8 cellular contexts compared by ENCODE assay signal in the genomic region with DNA sequence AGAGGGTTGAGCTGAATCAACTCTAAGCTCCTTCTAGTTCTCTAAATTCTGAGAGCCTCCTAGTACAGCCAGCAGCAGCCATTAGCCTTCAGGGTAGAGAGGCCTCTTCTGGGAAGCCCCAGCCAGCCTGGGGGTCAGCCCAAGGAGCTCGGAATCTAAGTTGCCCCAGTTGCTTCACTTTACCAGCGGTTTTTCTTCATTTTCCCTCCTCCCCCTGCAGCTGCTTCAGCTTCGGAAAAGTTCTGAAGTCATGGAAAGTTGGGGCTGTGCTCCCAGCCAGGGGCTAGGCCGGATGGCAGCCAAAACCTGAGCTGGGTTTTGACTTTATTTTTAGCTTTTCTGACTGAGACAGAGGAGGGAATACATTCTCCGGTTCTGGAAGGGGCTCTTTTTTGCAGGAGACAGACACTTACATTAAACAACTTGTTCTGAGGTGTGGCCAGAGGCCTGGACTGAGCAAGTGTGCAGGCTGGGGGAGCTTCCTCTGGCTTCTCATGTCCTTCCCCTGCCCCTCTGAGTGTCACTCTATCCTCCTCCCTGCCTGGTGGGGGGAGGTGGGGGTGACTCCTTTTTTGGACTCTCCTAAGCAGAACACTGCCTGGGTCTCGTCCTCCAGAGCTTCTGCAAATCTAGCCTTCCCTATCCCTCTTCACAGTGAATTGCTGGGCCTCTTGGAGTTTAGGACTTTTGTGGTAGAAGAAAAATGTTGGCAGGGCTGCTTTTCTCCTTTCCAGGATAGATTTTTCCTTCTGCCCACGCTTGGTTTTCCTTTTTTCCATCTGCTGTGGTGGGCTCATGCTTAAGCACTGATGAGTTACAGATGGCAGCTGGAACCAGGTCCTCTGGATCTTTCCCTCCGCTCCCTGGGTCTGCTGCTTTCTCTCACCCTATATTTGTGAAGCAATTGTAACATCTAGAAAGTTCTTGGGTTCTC. TPM values are rescaled to one million over a fixed set of nuclear protein-coding genes. Genes with fewer than 3 reads are reported as not detected.
DNase-seq lines count a peak whose midpoint lies in the region; ATAC-seq and TF ChIP-seq lines count a peak whose summit lies in the region.

No MANE protein-coding gene starts in this region.

- POLR2A ChIA-PET in activated CD4-positive, alpha-beta T cell treated with anti-CD3 and anti-CD28 coated beads, Interleukin-2, amount 10 ng/mL, durations not matched to agents 7 days and 5 days (lab: Charles Lee) = interaction anchor here (0.6 to 3.0 kb wide), 2 partner anchors 32 to 1379 kb away, joined by 3 to 11 read pairs; no protein-coding TSS in a partner anchor

- H3K9me3 Mint-ChIP-seq in activated CD4-positive, alpha-beta T cell treated with anti-CD3 and anti-CD28 coated beads, Interleukin-2, amount 10 ng/mL, durations not matched to agents 7 days and 5 days = no peaks in the 10 kb centered on the region
- no peaks in the 10 kb centered on the region for H3K9me3 Mint-ChIP-seq in central memory CD8-positive, alpha-beta T cell
- H3K9me3 Mint-ChIP-seq in memory B cell = no peaks in the 10 kb centered on the region

- no peaks in the 10 kb centered on the region for H3K36me3 Mint-ChIP-seq in activated CD4-positive, alpha-beta T cell treated with anti-CD3 and anti-CD28 coated beads, Interleukin-2, amount 10 ng/mL, durations not matched to agents 7 days and 5 days (ENCODE audit: low read depth)
- peaks cover 74% of the 10 kb centered on the region for H3K36me3 Mint-ChIP-seq in central memory CD8-positive, alpha-beta T cell (ENCODE audit: insufficient read depth)
- H3K36me3 Mint-ChIP-seq in memory B cell = no peaks in the 10 kb centered on the region

- peaks cover 71% of the 10 kb centered on the region for H3K4me1 ChIP-seq in upper lobe of right lung

- no peaks in the 10 kb centered on the region for H3K27me3 Mint-ChIP-seq in activated CD4-positive, alpha-beta T cell treated with anti-CD3 and anti-CD28 coated beads, Interleukin-2, amount 10 ng/mL, durations not matched to agents 7 days and 5 days
- H3K27me3 Mint-ChIP-seq in central memory CD8-positive, alpha-beta T cell = no peaks in the 10 kb centered on the region
- H3K27me3 Mint-ChIP-seq in memory B cell = no peaks in the 10 kb centered on the region

- no peak overlapping the region for H3K4me3 Mint-ChIP-seq in activated CD4-positive, alpha-beta T cell treated with anti-CD3 and anti-CD28 coated beads, Interleukin-2, amount 10 ng/mL, durations not matched to agents 7 days and 5 days
- peak overlapping the region; percentile 20 for H3K4me3 Mint-ChIP-seq in central memory CD8-positive, alpha-beta T cell
- H3K4me3 Mint-ChIP-seq in memory B cell = no peak overlapping the region

- H3K27ac ChIP-seq in upper lobe of right lung = peak overlapping the region; percentile 95

- CTCF ChIA-PET in activated CD4-positive, alpha-beta T cell treated with anti-CD3 and anti-CD28 coated beads, Interleukin-2, amount 10 ng/mL, durations not matched to agents 7 days and 5 days (lab: Charles Lee) = interaction anchor here (0.6 to 25.5 kb wide), 19 partner anchors 8 to 472 kb away, joined by 3 to 645 read pairs (median 4); a partner anchor contains a TSS

- no peaks in the 10 kb centered on the region for H3K9me3 ChIP-seq in upper lobe of right lung

- DNase-seq in activated CD4-positive, alpha-beta T cell treated with anti-CD3 and anti-CD28 coated beads, Interleukin-2, amount 10 ng/mL, durations not matched to agents 7 days and 5 days = no peak
- DNase-seq in activated CD4-positive, alpha-beta T cell treated with anti-CD3 and anti-CD28 coated beads, Interleukin-2, amount 50 U/mL, for 1 hour = no peak
- DNase-seq in central memory CD8-positive, alpha-beta T cell (ENCODE audit: low spot score in 2 of 2) = no peak
- DNase-seq in memory B cell (ENCODE audit: low spot score in 2 of 2) (no peak), upper lobe of right lung (no peak), DMS53 (lab: John Stamatoyannopoulos, UW) (no peak)

- no peaks in the 10 kb centered on the region for H3K27me3 ChIP-seq in upper lobe of right lung

- H3K4me3 ChIP-seq in upper lobe of right lung = peak overlapping the region; percentile 14

- peaks cover 36% of the 10 kb centered on the region for H3K36me3 ChIP-seq in upper lobe of right lung

- peaks cover 61% of the 10 kb centered on the region for H3K4me1 Mint-ChIP-seq in activated CD4-positive, alpha-beta T cell treated with anti-CD3 and anti-CD28 coated beads, Interleukin-2, amount 10 ng/mL, durations not matched to agents 7 days and 5 days
- peaks cover 50% of the 10 kb centered on the region for H3K4me1 Mint-ChIP-seq in central memory CD8-positive, alpha-beta T cell
- H3K4me1 Mint-ChIP-seq in memory B cell = peaks cover 25% of the 10 kb centered on the region

- ATAC-seq in central memory CD8-positive, alpha-beta T cell (replicated peaks; ENCODE audit: extremely low read depth, poor library complexity, severe bottlenecking) = no peak
- no peak for ATAC-seq in memory B cell (ENCODE audit: low read depth)
- no peak for ATAC-seq in upper lobe of right lung
- no peak for ATAC-seq in HG03139 (IDR thresholded peaks at IDR 0.05; ENCODE audit: unreplicated experiment)
- no peak for ATAC-seq in HG03442 (IDR thresholded peaks at IDR 0.05; ENCODE audit: unreplicated experiment)

- intact Hi-C loops in upper lobe of right lung (cut with DNase I) = no loop called here

- peak overlapping the region; percentile 57 for H3K27ac Mint-ChIP-seq in activated CD4-positive, alpha-beta T cell treated with anti-CD3 and anti-CD28 coated beads, Interleukin-2, amount 10 ng/mL, durations not matched to agents 7 days and 5 days
- peak overlapping the region; percentile 97 for H3K27ac Mint-ChIP-seq in central memory CD8-positive, alpha-beta T cell (ENCODE audit: low read depth)
- peak overlapping the region; percentile 70 for H3K27ac Mint-ChIP-seq in memory B cell

- no peak for TF ChIP-seq CTCF in upper lobe of right lung (IDR thresholded peaks at IDR 0.05)

RNA-seq across cellular contexts. Expression of a gene that starts 14.5 kb away (rescaled TPM):
- 10 to 100 TPM; 38.3 to 43.5 TPM for total RNA-seq in activated CD4-positive, alpha-beta T cell treated with anti-CD3 and anti-CD28 coated beads, Interleukin-2, amount 10 ng/mL, durations not matched to agents 7 days and 5 days
- 235 TPM for total RNA-seq in upper lobe of right lung

RNA-seq across cellular contexts. Expression of a gene that starts 24.4 kb away (rescaled TPM):
- 10 to 100 TPM; 35.3 to 37.8 TPM for total RNA-seq in activated CD4-positive, alpha-beta T cell treated with anti-CD3 and anti-CD28 coated beads, Interleukin-2, amount 10 ng/mL, durations not matched to agents 7 days and 5 days
- 30.7 TPM for total RNA-seq in upper lobe of right lung

RNA-seq across cellular contexts. Expression of a gene that starts 46.8 kb away (rescaled TPM):
- total RNA-seq in activated CD4-positive, alpha-beta T cell treated with anti-CD3 and anti-CD28 coated beads, Interleukin-2, amount 10 ng/mL, durations not matched to agents 7 days and 5 days = under 1 TPM; 0.02 to 0.05 TPM
- total RNA-seq in upper lobe of right lung = 0.52 TPM
